ENCODE assay signal across 8 cellular contexts in genomic region chr1:200907611-200908097, GRCh38.
DNase-seq lines count a peak whose midpoint lies in the region; ATAC-seq lines count a peak whose summit lies in the region.

No MANE protein-coding gene starts in this region.

- peaks cover 75% of the 10 kb centered on the region for H3K4me1 ChIP-seq in mucosa of stomach (ENCODE audit: control insufficient read depth, insufficient read depth, low read length)

- DNase-seq in Kasumi-1 (lab: John Stamatoyannopoulos, UW) (peak; percentile 76 to 82), NCI-H510A (lab: John Stamatoyannopoulos, UW) (no peak), epidermal melanocyte (ENCODE audit: insufficient read length, low spot score) (no peak), foreskin melanocyte (no peak)
- no peak for DNase-seq in activated CD8-positive, alpha-beta memory T cell treated with anti-CD3 and anti-CD28 coated beads, Interleukin-2, amount 50 U/mL, for 4 hours

- peak; percentile 77 for ATAC-seq in GM18517 (IDR thresholded peaks at IDR 0.05; ENCODE audit: unreplicated experiment)
- ATAC-seq in HG02571 (IDR thresholded peaks at IDR 0.05; ENCODE audit: unreplicated experiment) = peak; percentile 64

- H3K9me3 ChIP-seq in mucosa of stomach (ENCODE audit: control insufficient read depth, low read length) = no peaks in the 10 kb centered on the region

- peaks cover 28% of the 10 kb centered on the region for H3K36me3 ChIP-seq in mucosa of stomach (ENCODE audit: control insufficient read depth, insufficient read depth, low read length)

- no peaks in the 10 kb centered on the region for H3K27me3 ChIP-seq in mucosa of stomach (ENCODE audit: control insufficient read depth, insufficient read depth, low read length)

- H3K4me3 ChIP-seq in mucosa of stomach (ENCODE audit: low read length) = no peak overlapping the region

- H3K9ac ChIP-seq in mucosa of stomach (ENCODE audit: low read length) = peak overlapping the region; percentile 18

Comparison
In these comparisons a context has a peak if more than half of its experiments do, and no peak if none do; other contexts are left out.
1. DNase-seq: peak in Kasumi-1 (2 of 2); none in NCI-H510A (single experiment), activated CD8-positive, alpha-beta memory T cell treated with anti-CD3 and anti-CD28 coated beads, Interleukin-2, amount 50 U/mL, for 4 hours (single experiment), epidermal melanocyte (single experiment) and foreskin melanocyte (single experiment).